34 cellular contexts compared by ENCODE assay signal in the genomic region with DNA sequence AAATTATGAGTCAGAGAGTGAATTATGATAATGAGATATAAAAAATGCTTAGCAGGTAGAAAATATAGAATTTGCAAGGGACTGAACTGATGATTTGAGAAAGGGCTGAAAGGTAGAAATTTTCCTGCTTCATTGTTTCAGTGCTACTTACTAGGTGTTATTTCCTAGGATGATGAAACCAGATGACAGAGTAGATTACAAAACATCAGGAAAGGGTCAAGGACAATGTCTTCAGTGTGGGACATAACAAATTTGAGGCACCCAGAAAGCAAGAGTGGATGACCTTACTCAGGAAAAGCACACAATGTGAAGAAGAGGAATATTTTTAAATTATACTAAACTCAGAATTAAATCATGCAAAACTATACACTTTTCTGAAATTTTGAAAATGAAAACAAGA.
"Had no signal": no experiment of that assay in that cellular context is flagged by ENCODE, and none has a peak within 500 bp of the region (broad histone marks: within the 10 kb centered on the region; RNA-seq: fewer than 3 reads in every experiment).

No MANE protein-coding gene starts in this region.

- H3K4me1 ChIP-seq: adrenal gland, body of pancreas, breast epithelium had no signal

- H3K27me3 ChIP-seq: adrenal gland, body of pancreas, brain microvascular endothelial cell, breast epithelium had no signal

- ATAC-seq: activated CD4-positive, alpha-beta T cell treated with anti-CD3 and anti-CD28 coated beads for 36 hours; activated CD4-positive, CD25-positive, alpha-beta regulatory T cell treated with anti-CD3 and anti-CD28 coated beads, Interleukin-2, amount 50 U/mL, for 24 hours; activated CD8-positive, alpha-beta memory T cell treated with anti-CD3 and anti-CD28 coated beads, Interleukin-2, amount 10 ng/mL, durations not matched to agents 7 days and 5 days; activated CD8-positive, alpha-beta T cell treated with anti-CD3 and anti-CD28 coated beads, Interleukin-2, amount 10 ng/mL, durations not matched to agents 7 days and 5 days; activated naive CD4-positive, alpha-beta T cell treated with anti-CD3 and anti-CD28 coated beads, Interleukin-2, amount 50 U/mL, for 72 hours; body of pancreas; T-cell; T-helper 17 cell had no signal

- H3K36me3 ChIP-seq: adrenal gland, brain microvascular endothelial cell, breast epithelium had no signal

- DNase-seq: activated CD4-positive, alpha-beta memory T cell treated with anti-CD3 and anti-CD28 coated beads, Interleukin-2, amount 10 ng/mL, durations not matched to agents 7 days and 5 days; activated CD4-positive, alpha-beta T cell treated with anti-CD3 and anti-CD28 coated beads for 1 hour; activated CD4-positive, alpha-beta T cell treated with anti-CD3 and anti-CD28 coated beads for 36 hours; activated CD4-positive, alpha-beta T cell treated with anti-CD3 and anti-CD28 coated beads for 48 hours; activated CD4-positive, alpha-beta T cell treated with anti-CD3 and anti-CD28 coated beads, Interleukin-2, amount 10 ng/mL, durations not matched to agents 7 days and 5 days; activated CD4-positive, alpha-beta T cell treated with anti-CD3 and anti-CD28 coated beads, Interleukin-2, amount 50 U/mL, for 48 hours; activated CD4-positive, CD25-positive, alpha-beta regulatory T cell; activated CD8-positive, alpha-beta memory T cell treated with anti-CD3 and anti-CD28 coated beads for 24 hours; activated CD8-positive, alpha-beta memory T cell treated with anti-CD3 and anti-CD28 coated beads, Interleukin-2, amount 10 ng/mL, durations not matched to agents 7 days and 5 days; activated CD8-positive, alpha-beta memory T cell treated with anti-CD3 and anti-CD28 coated beads, Interleukin-2, amount 50 U/mL, for 48 hours; activated CD8-positive, alpha-beta T cell treated with anti-CD3 and anti-CD28 coated beads, Interleukin-2, amount 10 ng/mL, durations not matched to agents 7 days and 5 days; activated effector memory CD4-positive, alpha-beta T cell treated with anti-CD3 and anti-CD28 coated beads, Interleukin-2, amount 50 U/mL, for 16 hours; activated gamma-delta T cell treated with Interleukin-2 at 50 U/mL for 16 hours; activated naive CD4-positive, alpha-beta T cell; activated naive CD4-positive, alpha-beta T cell treated with anti-CD3 and anti-CD28 coated beads for 36 hours; activated naive CD4-positive, alpha-beta T cell treated with anti-CD3 and anti-CD28 coated beads, Interleukin-2, amount 50 U/mL, for 16 hours; activated naive CD8-positive, alpha-beta T cell treated with anti-CD3 and anti-CD28 coated beads for 36 hours; activated T-cell treated with anti-CD3 and anti-CD28 coated beads, Interleukin-2, amount 50 U/mL, for 24 hours; activated T-cell treated with anti-CD3 and anti-CD28 coated beads, Interleukin-2, amount 50 U/mL, for 48 hours; adrenal gland; amniotic stem cell; aorta; body of pancreas; brain microvascular endothelial cell; central memory CD4-positive, alpha-beta T cell; T-cell; T-helper 17 cell; T1000 had no signal

- FAIRE-seq: astrocyte, TTC549 had no signal

- H3K9me3 ChIP-seq: adrenal gland, body of pancreas had no signal

- H3K4me3 ChIP-seq: adrenal gland, body of pancreas, breast epithelium had no signal

- H3K27ac ChIP-seq: adrenal gland, body of pancreas, brain microvascular endothelial cell, breast epithelium, VCaP had no signal
